Comparison of ENCODE assay signal across 21 cellular contexts in the genomic region with DNA sequence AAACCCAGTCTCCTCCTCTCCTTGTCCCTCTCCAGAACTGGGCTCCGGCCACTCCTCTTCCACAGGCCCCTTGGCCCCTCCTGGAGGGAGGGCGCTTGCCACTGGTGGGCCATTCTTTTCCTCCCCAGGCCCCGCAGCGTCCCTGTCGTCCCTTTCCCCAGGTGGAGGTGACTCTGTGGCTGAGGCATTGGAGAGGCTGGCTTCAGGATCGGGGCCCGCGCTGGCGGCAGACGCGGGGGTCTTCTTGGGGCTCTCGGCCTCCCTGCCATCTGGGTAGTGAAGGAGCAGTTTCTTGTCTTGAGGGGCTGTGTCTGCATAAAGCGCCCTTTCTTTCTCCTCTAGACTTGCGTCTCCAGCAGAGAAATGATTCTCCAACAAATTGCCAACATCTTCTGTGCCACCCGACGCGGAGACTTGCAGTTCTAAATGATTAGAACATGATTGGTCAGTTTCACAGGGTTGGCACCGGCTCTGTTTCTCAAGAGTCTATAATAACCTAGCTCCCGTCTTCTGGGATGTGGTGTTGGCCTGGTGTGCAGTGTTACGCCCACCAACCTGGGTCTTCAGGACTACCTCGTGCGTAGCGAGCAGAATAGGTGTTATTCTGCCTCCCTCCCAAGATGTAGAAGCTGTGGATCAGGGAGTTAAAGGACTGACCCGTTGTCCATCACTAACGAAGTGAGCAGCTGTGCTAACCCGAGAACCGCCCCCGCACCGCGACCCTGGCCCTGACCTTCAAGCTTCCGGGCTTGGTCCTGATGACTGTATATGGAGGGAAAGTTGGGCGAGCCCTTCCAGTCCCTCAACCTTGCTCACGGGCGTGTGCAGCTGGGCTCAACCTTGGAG. TPM values are rescaled to one million over a fixed set of nuclear protein-coding genes. Genes with fewer than 3 reads are reported as not detected.
"Had no signal": no experiment of that assay in that cellular context is flagged by ENCODE, and none has a peak within 500 bp of the region (broad histone marks: within the 10 kb centered on the region; RNA-seq: fewer than 3 reads in every experiment).

No MANE protein-coding gene starts in this region.

- H3K9me3 ChIP-seq: breast epithelium, gastroesophageal sphincter, left lung, prostate gland, sigmoid colon, thoracic aorta had no signal

- ATAC-seq: activated CD4-positive, CD25-positive, alpha-beta regulatory T cell treated with anti-CD3 and anti-CD28 coated beads, Interleukin-2, amount 50 U/mL, for 24 hours; gastroesophageal sphincter; left lung had no signal

- H3K79me2 ChIP-seq: hepatocyte had no signal

- H3K36me3 ChIP-seq: breast epithelium, gastroesophageal sphincter, left lung, prostate gland, sigmoid colon, thoracic aorta had no signal

- DNase-seq: activated CD4-positive, alpha-beta T cell treated with anti-CD3 and anti-CD28 coated beads, Interleukin-2, amount 50 U/mL, for 1 hour; activated naive CD4-positive, alpha-beta T cell; activated naive CD8-positive, alpha-beta T cell treated with anti-CD3 and anti-CD28 coated beads, Interleukin-2, amount 10 ng/mL, durations not matched to agents 7 days and 5 days; activated T-cell treated with anti-CD3 and anti-CD28 coated beads for 4 hours; aorta; dorsolateral prefrontal cortex; erythroblast; islet precursor cell; left lung; naive thymus-derived CD8-positive, alpha-beta T cell; nucleus accumbens; sigmoid colon; stimulated activated CD4-positive, alpha-beta T cell treated with anti-CD3 and anti-CD28 coated beads, Interleukin-1b, Interleukin-23, amount 100 ng/mL, for 48 hours; T-helper 9 cell had no signal

- H3K36me3 Mint-ChIP-seq: activated naive CD8-positive, alpha-beta T cell treated with anti-CD3 and anti-CD28 coated beads, Interleukin-2, amount 10 ng/mL, durations not matched to agents 7 days and 5 days; memory B cell; naive thymus-derived CD8-positive, alpha-beta T cell had no signal

- H2AFZ ChIP-seq: hepatocyte had no signal

- H3K4me3 Mint-ChIP-seq: memory B cell had no signal

- H3K27ac ChIP-seq: breast epithelium, dorsolateral prefrontal cortex, gastroesophageal sphincter, hepatocyte, left lung, prostate gland, sigmoid colon, thoracic aorta had no signal

- H3K27ac Mint-ChIP-seq: activated naive CD8-positive, alpha-beta T cell treated with anti-CD3 and anti-CD28 coated beads, Interleukin-2, amount 10 ng/mL, durations not matched to agents 7 days and 5 days; memory B cell had no signal

- H3K9me3 Mint-ChIP-seq: activated naive CD8-positive, alpha-beta T cell treated with anti-CD3 and anti-CD28 coated beads, Interleukin-2, amount 10 ng/mL, durations not matched to agents 7 days and 5 days; memory B cell; naive thymus-derived CD8-positive, alpha-beta T cell had no signal

- H3K4me2 ChIP-seq: hepatocyte had no signal

- H3K4me1 ChIP-seq: breast epithelium, prostate gland, sigmoid colon had no signal

- H3K4me3 ChIP-seq: breast epithelium, dorsolateral prefrontal cortex, gastroesophageal sphincter, hepatocyte, left lung, prostate gland, sigmoid colon, thoracic aorta had no signal

- H3K27me3 ChIP-seq: breast epithelium, dorsolateral prefrontal cortex, gastroesophageal sphincter, hepatocyte, sigmoid colon had no signal

RNA-seq across cellular contexts. Expression of a gene that starts 34.0 kb away (rescaled TPM):
- total RNA-seq: activated naive CD8-positive, alpha-beta T cell treated with anti-CD3 and anti-CD28 coated beads, Interleukin-2, amount 10 ng/mL, durations not matched to agents 7 days and 5 days; naive thymus-derived CD8-positive, alpha-beta T cell had no signal
- polyA plus RNA-seq: hepatocyte; naive thymus-derived CD8-positive, alpha-beta T cell had no signal
